Comparison of ENCODE assay signal across 8 cellular contexts in genomic region chr1:144045751-144046530, GRCh38.
A peak's percentile ranks its signal among the peaks of the same experiment; 100 is the strongest.
DNase-seq lines count a peak whose midpoint lies in the region; ATAC-seq, FAIRE-seq and TF ChIP-seq lines count a peak whose summit lies in the region.
"Not testable (repeated sequence)": the region's sequence is repeated elsewhere in the genome, so short reads cannot be mapped to it uniquely, and the experiment has no call there.

No MANE protein-coding gene starts in this region.

- H3K9me1 ChIP-seq in K562 (ENCODE audit: control insufficient read depth, insufficient read depth, low read length), result not testable (repeated sequence)

- in situ Hi-C loops in K562 (cut with MboI), result not testable (repeated sequence)

- RAD21 ChIA-PET in HCT116 (lab: Charles Lee; ENCODE audit: low non-redundant PET in 1 of 2, low total read pairs in 2 of 2, uncharacterized antibody in 2 of 2, unreplicated experiment in 2 of 2), result not testable (repeated sequence)

- H3K9me3 ChIP-seq in DND-41 (ENCODE audit: insufficient read depth, low read length, severe bottlenecking); HCT116 (ENCODE audit: control insufficient read depth in 1 of 2, insufficient read depth in 1 of 2, low read depth in 1 of 2, low read length in 2 of 2); OCI-LY3 (ENCODE audit: insufficient read depth, low read length); K562 (replicated peaks; ENCODE audit: control insufficient read depth, insufficient read depth, low read depth, low read length): not testable (repeated sequence)

- 44% methylated on average over 4 of the region's 13 CpGs for WGBS in K562 (ENCODE audit: insufficient coverage, low coverage, missing lambda C conversion rate)

- H3K9ac ChIP-seq in DND-41 (ENCODE audit: low read depth, low read length); HCT116 (ENCODE audit: low read length); OCI-LY3 (ENCODE audit: low read length); K562 (ENCODE audit: insufficient read depth in 1 of 2, low read depth in 2 of 2, low read length in 2 of 2): not testable (repeated sequence)

- not testable (repeated sequence) for H3K4me3 Mint-ChIP-seq in memory B cell

- CTCF ChIA-PET in HCT116 (lab: Charles Lee); K562 (lab: Yijun Ruan, JAX; ENCODE audit: low intra/inter-chr PET ratio): not testable (repeated sequence)

- not testable (repeated sequence) for H3K4me2 ChIP-seq in DND-41 (ENCODE audit: insufficient read depth, low read length); HCT116 (ENCODE audit: low read length); K562 (ENCODE audit: insufficient read depth, low read length)
- peak overlapping the region; percentile 52 for H3K4me2 ChIP-seq in OCI-LY3 (ENCODE audit: low read length)

- H3K27ac Mint-ChIP-seq in memory B cell, result not testable (repeated sequence)

- intact Hi-C loops in HCT116 (cut with micrococcal nuclease); K562 (cut with micrococcal nuclease): not testable (repeated sequence)

- peak; percentile 2 for DNase-seq in DND-41
- not testable (repeated sequence) for DNase-seq in HCT116 (ENCODE audit: low read depth, low spot score)
- DNase-seq in activated CD8-positive, alpha-beta memory T cell treated with anti-CD3 and anti-CD28 coated beads, Interleukin-2, amount 50 U/mL, for 4 hours, result peak; percentile 15
- peak in 1 of 4 experiments; percentile 41 for DNase-seq in K562 (ENCODE audit: extremely low read depth in 1 of 4, low spot score in 3 of 4)
- DNase-seq in fibroblast of villous mesenchyme (ENCODE audit: low read depth), result peak; percentile 27
- DNase-seq in memory B cell (ENCODE audit: low spot score in 2 of 2), result peak in 1 of 2 donors; percentile 5
- DNase-seq in stimulated activated CD8-positive, alpha-beta memory T cell treated with anti-CD3 and anti-CD28 coated beads, Interleukin-12 subunit alpha, Interleukin-12 subunit beta, amount 100 ng/mL, for 4 hours (ENCODE audit: low read depth), result peak; percentile 0

- not testable (repeated sequence) for H3K9me2 ChIP-seq in HCT116 (ENCODE audit: insufficient read depth)

- H2AFZ ChIP-seq in DND-41 (ENCODE audit: low read depth, low read length); HCT116 (ENCODE audit: low read depth, low read length, poor library complexity, severe bottlenecking); OCI-LY3 (ENCODE audit: low read depth, low read length); K562 (ENCODE audit: low read depth, low read length): not testable (repeated sequence)

- not testable (repeated sequence) for H4K20me1 ChIP-seq in DND-41 (ENCODE audit: insufficient read depth, low read length); HCT116 (ENCODE audit: insufficient read depth); OCI-LY3 (ENCODE audit: insufficient read depth, low read length); K562 (replicated peaks; ENCODE audit: control insufficient read depth, insufficient read depth, low read length)

- BruUV-seq in HCT116 (replicated peaks; lab: Mats Ljungman, UMichigan); K562 (replicated peaks; lab: Mats Ljungman, UMichigan): not testable (repeated sequence)

- not testable (repeated sequence) for H3K4me1 ChIP-seq in DND-41 (ENCODE audit: insufficient read depth, low read length); HCT116 (ENCODE audit: control insufficient read depth in 1 of 2, insufficient read depth in 2 of 2, low read length in 2 of 2); OCI-LY3 (ENCODE audit: low read length); K562 (replicated peaks in 1 of 2; ENCODE audit: control insufficient read depth in 2 of 2, insufficient read depth in 2 of 2, low read length in 2 of 2)

- not testable (repeated sequence) for H3K36me3 ChIP-seq in DND-41 (ENCODE audit: insufficient read depth, low read length); HCT116 (ENCODE audit: control insufficient read depth in 1 of 2, insufficient read depth in 2 of 2, low read length in 2 of 2); OCI-LY3 (replicated peaks; ENCODE audit: low read depth, low read length); K562 (ENCODE audit: control insufficient read depth, insufficient read depth, low read length)

- POLR2A ChIA-PET in HCT116 (lab: Charles Lee); K562 (lab: Yijun Ruan, JAX): not testable (repeated sequence)

- not testable (repeated sequence) for FAIRE-seq in K562 (lab: Jason Lieb, UNC)

- H3K36me3 Mint-ChIP-seq in memory B cell, result not testable (repeated sequence)

- not testable (repeated sequence) for H3K79me2 ChIP-seq in DND-41 (ENCODE audit: insufficient read depth, low read length); HCT116 (ENCODE audit: insufficient read depth, low read length); OCI-LY3 (ENCODE audit: low read length); K562 (ENCODE audit: control insufficient read depth, insufficient read depth, low read length)

- not testable (repeated sequence) for TF ChIP-seq EP300 in K562 (IDR thresholded peaks at IDR 0.05; ENCODE audit: low read length)

- not testable (repeated sequence) for H3K4me1 Mint-ChIP-seq in memory B cell

- not testable (repeated sequence) for TF ChIP-seq RAD21 in HCT116 (IDR thresholded peaks at IDR 0.05; ENCODE audit: low read depth); K562 (CRISPR knock-in tag; conservative IDR thresholded peaks at IDR 0.05 in 1 of 2, IDR thresholded peaks at IDR 0.05 in 1 of 2)

- not testable (repeated sequence) for H3K27ac ChIP-seq in DND-41 (ENCODE audit: low read length); HCT116 (ENCODE audit: low read depth, low read length); OCI-LY3 (ENCODE audit: low read length); K562 (ENCODE audit: extremely low read depth, low read depth, low read length)

- not testable (repeated sequence) for TF ChIP-seq CTCF in DND-41 (IDR thresholded peaks at IDR 0.05; ENCODE audit: borderline replicate concordance, extremely low read depth, low read length, poor library complexity, severe bottlenecking); HCT116 (IDR thresholded peaks at IDR 0.05 in 2 of 3, conservative IDR thresholded peaks at IDR 0.05 in 1 of 3; ENCODE audit: borderline replicate concordance in 1 of 3, insufficient read depth in 1 of 3, low read depth in 2 of 3, low read length in 2 of 3)
- peak; percentile 11; the same call in 1 of the 2 replicates for TF ChIP-seq CTCF in OCI-LY3 (IDR thresholded peaks at IDR 0.05; ENCODE audit: low read depth, low read length)
- peak in 1 of 3 experiments; percentile 7; a peak in 1 of 6 replicates for TF ChIP-seq CTCF in K562 (IDR thresholded peaks at IDR 0.05 in 2 of 3, conservative IDR thresholded peaks at IDR 0.05 in 1 of 3; ENCODE audit: insufficient read depth in 2 of 3, low read depth in 1 of 3, low read length in 3 of 3)
- TF ChIP-seq CTCF in fibroblast of villous mesenchyme (IDR thresholded peaks at IDR 0.05; ENCODE audit: insufficient read depth, low read depth, low read length), result peak; percentile 6

- not testable (repeated sequence) for H3K4me3 ChIP-seq in DND-41 (ENCODE audit: low read depth in 1 of 2, low read length in 2 of 2); HCT116 (replicated peaks in 1 of 2; ENCODE audit: low read depth in 1 of 2, low read length in 2 of 2); OCI-LY3 (ENCODE audit: low read length); K562; fibroblast of villous mesenchyme (ENCODE audit: low read depth, low read length)

- TF ChIP-seq POLR2A in HCT116 (IDR thresholded peaks at IDR 0.05; ENCODE audit: borderline replicate concordance, extremely low read depth, insufficient read depth, insufficient read length); K562 (conservative IDR thresholded peaks at IDR 0.05): not testable (repeated sequence)

- not testable (repeated sequence) for H3K27me3 ChIP-seq in DND-41 (ENCODE audit: insufficient read depth, low read length, poor library complexity); HCT116 (ENCODE audit: insufficient read depth, low read length); OCI-LY3 (ENCODE audit: low read depth, low read length); K562 (ENCODE audit: control insufficient read depth in 2 of 2, insufficient read depth in 2 of 2, low read length in 2 of 2)

- ATAC-seq in DND-41 (ENCODE audit: insufficient read depth, low read depth) (peak; percentile 58; the same call in 1 of the 3 replicates), HCT116 (peak; percentile 83), K562 (peak; percentile 80), memory B cell (ENCODE audit: low read depth) (peak; percentile 89)

- H3K27me3 Mint-ChIP-seq in memory B cell, result not testable (repeated sequence)

- H3K9me3 Mint-ChIP-seq in memory B cell, result not testable (repeated sequence)
